Comparison of ENCODE assay signal across 8 cellular contexts in genomic region chr1:77282866-77283539, GRCh38. TPM values are rescaled to one million over a fixed set of nuclear protein-coding genes. Genes with fewer than 3 reads are reported as not detected.
DNase-seq lines count a peak whose midpoint lies in the region; ATAC-seq, FAIRE-seq and TF ChIP-seq lines count a peak whose summit lies in the region.

No MANE protein-coding gene starts in this region.

- H3K4me3 ChIP-seq in A549 (peak overlapping the region; percentile 87), HL-60 (replicated peaks; ENCODE audit: insufficient read depth, low read length) (peak overlapping the region; percentile 55), left ventricle myocardium inferior (peak overlapping the region; percentile 69)

- peaks cover under 1% of the 10 kb centered on the region for H3K36me3 Mint-ChIP-seq in activated T-cell treated with anti-CD3 and anti-CD28 coated beads, Interleukin-2, amount 50 U/mL, for 4 hours (ENCODE audit: insufficient read depth)

- intact Hi-C loops in left ventricle myocardium inferior (cut with micrococcal nuclease): no loop called here

- H3K4me3 Mint-ChIP-seq in activated T-cell treated with anti-CD3 and anti-CD28 coated beads, Interleukin-2, amount 50 U/mL, for 4 hours: peak overlapping the region; percentile 78

- H3K4me2 ChIP-seq in A549: peak overlapping the region; percentile 88

- no peaks in the 10 kb centered on the region for H3K9me3 Mint-ChIP-seq in activated T-cell treated with anti-CD3 and anti-CD28 coated beads, Interleukin-2, amount 50 U/mL, for 4 hours

- H3K4me1 Mint-ChIP-seq in activated T-cell treated with anti-CD3 and anti-CD28 coated beads, Interleukin-2, amount 50 U/mL, for 4 hours (ENCODE audit: low read depth): peaks cover 42% of the 10 kb centered on the region

- POLR2A ChIA-PET in A549 (lab: Yijun Ruan, JAX): no interaction called here

- TF ChIP-seq CTCF in A549 (IDR thresholded peaks at IDR 0.05) (no peak), HL-60 (IDR thresholded peaks at IDR 0.05; ENCODE audit: insufficient read depth, low read length) (no peak), left ventricle myocardium inferior (IDR thresholded peaks at IDR 0.05; ENCODE audit: borderline replicate concordance) (no peak)

- no peak for TF ChIP-seq RAD21 in A549 (conservative IDR thresholded peaks at IDR 0.05 in 1 of 2, IDR thresholded peaks at IDR 0.05 in 1 of 2)

- H3K27me3 ChIP-seq in HL-60 (ENCODE audit: insufficient read depth, poor library complexity, severe bottlenecking) (peaks cover 8% of the 10 kb centered on the region), left ventricle myocardium inferior (ENCODE audit: low read depth) (peaks cover 80% of the 10 kb centered on the region)

- TF ChIP-seq EP300 in A549 (IDR thresholded peaks at IDR 0.05): no peak

- no peaks in the 10 kb centered on the region for H3K36me3 ChIP-seq in left ventricle myocardium inferior

- DNase-seq in A549 (ENCODE audit: low read depth in 1 of 2, low spot score in 1 of 2) (no peak), HL-60 (ENCODE audit: low read depth in 1 of 2, low spot score in 1 of 2) (no peak), left ventricle myocardium inferior (no peak), renal cortical epithelial cell (ENCODE audit: low read depth) (peak; percentile 20)
- DNase-seq in activated T-cell treated with anti-CD3 and anti-CD28 coated beads, Interleukin-2, amount 50 U/mL, for 4 hours: peak; percentile 22

- FAIRE-seq in A549 (lab: Jason Lieb, UNC): no peak

- peak overlapping the region; percentile 87 to 95; a peak in 5 of 6 replicates for H3K27ac ChIP-seq in A549
- no peak overlapping the region for H3K27ac ChIP-seq in HL-60 (replicated peaks)
- H3K27ac ChIP-seq in left ventricle myocardium inferior (replicated peaks): no peak overlapping the region

- ATAC-seq in A549 (peak; percentile 6 to 14; a peak in 2 of 6 replicates), HG02642 (IDR thresholded peaks at IDR 0.05; ENCODE audit: poor library complexity, unreplicated experiment) (no peak), GM21786 (IDR thresholded peaks at IDR 0.05; ENCODE audit: unreplicated experiment) (no peak), HG02840 (IDR thresholded peaks at IDR 0.05; ENCODE audit: low FRiP score, unreplicated experiment) (no peak)
- ATAC-seq in activated T-cell treated with anti-CD3 and anti-CD28 coated beads, Interleukin-2, amount 50 U/mL, for 4 hours: peak; percentile 11 to 33

- no peaks in the 10 kb centered on the region for H3K4me1 ChIP-seq in A549
- H3K4me1 ChIP-seq in left ventricle myocardium inferior: peaks cover 17% of the 10 kb centered on the region

- CTCF ChIA-PET in A549 (lab: Yijun Ruan, JAX): interaction anchor here (1.0 kb wide), 1 partner anchor 12 kb away, joined by 3 read pairs; no protein-coding TSS in a partner anchor

- H3K9me3 ChIP-seq in A549 (no peaks in the 10 kb centered on the region), left ventricle myocardium inferior (replicated peaks) (no peaks in the 10 kb centered on the region)

- TF ChIP-seq POLR2A in A549 (IDR thresholded peaks at IDR 0.05; ENCODE audit: low read length): no peak

- peaks cover 24% of the 10 kb centered on the region for H3K27me3 Mint-ChIP-seq in activated T-cell treated with anti-CD3 and anti-CD28 coated beads, Interleukin-2, amount 50 U/mL, for 4 hours (ENCODE audit: low read depth)

- 64% methylated on average over 22 of the region's 22 CpGs for WGBS in A549 (ENCODE audit: missing lambda C conversion rate)

TF ChIP-seq in A549, 52 proteins besides CTCF, POLR2A, EP300 and RAD21:
- TF ChIP-seq FOSB (CRISPR knock-in tag; IDR thresholded peaks at IDR 0.05): no peak
- no peak for TF ChIP-seq NFE2L2 (conservative IDR thresholded peaks at IDR 0.05; ENCODE audit: low read length)
- no peak for TF ChIP-seq RFX5 (IDR thresholded peaks at IDR 0.05)
- TF ChIP-seq RNF2 (IDR thresholded peaks at IDR 0.05; ENCODE audit: borderline replicate concordance, low read depth): no peak
- TF ChIP-seq FOSL2 (IDR thresholded peaks at IDR 0.05): no peak
- TF ChIP-seq FOSL2 (CRISPR knock-in tag; IDR thresholded peaks at IDR 0.05): no peak
- no peak for TF ChIP-seq FOXS1 (CRISPR knock-in tag; IDR thresholded peaks at IDR 0.05)
- no peak for TF ChIP-seq HOXA7 (CRISPR knock-in tag; IDR thresholded peaks at IDR 0.05)
- no peak for TF ChIP-seq HOXB13 (CRISPR knock-in tag; IDR thresholded peaks at IDR 0.05; ENCODE audit: low read depth)
- TF ChIP-seq NR3C1 (IDR thresholded peaks at IDR 0.05): no peak
- TF ChIP-seq PHF8 (IDR thresholded peaks at IDR 0.05; ENCODE audit: borderline replicate concordance, low read depth): no peak
- no peak for TF ChIP-seq E2F6 (IDR thresholded peaks at IDR 0.05; ENCODE audit: borderline replicate concordance, low read depth)
- no peak for TF ChIP-seq JUN (IDR thresholded peaks at IDR 0.05)
- TF ChIP-seq ESRRA (IDR thresholded peaks at IDR 0.05; ENCODE audit: borderline replicate concordance, low read length): no peak

RNA-seq across cellular contexts. Expression of gene AK5, which starts 1.2 kb away (rescaled TPM):
- polyA plus RNA-seq in A549 (2011; rRNA removed): 4.4 and 4.9 TPM in 2 replicates
- polyA plus RNA-seq in A549 (2012; cell fraction: cytosol; rRNA removed): 1.0 and 1.1 TPM in 2 replicates
- polyA plus RNA-seq in A549 (2012; cell fraction: nucleus; rRNA removed): 0.55 and 0.99 TPM in 2 replicates
- 5.1 to 8.9 TPM (median 6.1 TPM) in 3 replicates for polyA plus RNA-seq in A549 (2017; fragmentation: RNase III; extraction: RNeasy Plus Mini Kit Qiagen cat#74134 plus additional on column Dnase treatment)
- polyA minus RNA-seq in A549 (2011; rRNA and poly(A)+ RNA removed): 1.7 and 2.2 TPM in 2 replicates
- 1 to 10 TPM; 1.0 to 4.9 (median 3.0) TPM for total RNA-seq in activated T-cell treated with anti-CD3 and anti-CD28 coated beads, Interleukin-2, amount 50 U/mL, for 4 hours
- 1.0 TPM for total RNA-seq in left ventricle myocardium inferior
- 15.6 and 27.4 TPM in 2 replicates for total RNA-seq in renal cortical epithelial cell

Comparison
In these comparisons a context has a peak if more than half of its experiments do, and no peak if none do; other contexts are left out.
1. ATAC-seq: peak in A549 (2 of 2) and activated T-cell treated with anti-CD3 and anti-CD28 coated beads, Interleukin-2, amount 50 U/mL, for 4 hours (2 of 2); none in HG02642 (single experiment), GM21786 (single experiment) and HG02840 (single experiment).
2. DNase-seq: peak in activated T-cell treated with anti-CD3 and anti-CD28 coated beads, Interleukin-2, amount 50 U/mL, for 4 hours (single experiment) and renal cortical epithelial cell (single experiment); none in A549 (0 of 2), HL-60 (0 of 2) and left ventricle myocardium inferior (single experiment).
3. H3K27ac ChIP-seq: peak in A549 (2 of 2); none in HL-60 (single experiment) and left ventricle myocardium inferior (single experiment).
4. Peak in every context shown above with its lines, with median percentiles within 50 percentile points of each other: H3K4me3 ChIP-seq.